Comparison of ENCODE assay signal across 8 cellular contexts in genomic region chr6:89830385-89830809, GRCh38. TPM values are rescaled to one million over a fixed set of nuclear protein-coding genes. Genes with fewer than 3 reads are reported as not detected.
DNase-seq lines count a peak whose midpoint lies in the region; ATAC-seq and TF ChIP-seq lines count a peak whose summit lies in the region.

No MANE protein-coding gene starts in this region.

- H3K27me3 ChIP-seq in HUES64 (ENCODE audit: insufficient read depth, low read length) (no peaks in the 10 kb centered on the region), body of pancreas (no peaks in the 10 kb centered on the region), mucosa of stomach (ENCODE audit: control insufficient read depth, insufficient read depth, low read length) (no peaks in the 10 kb centered on the region)

- H3K36me3 ChIP-seq in HUES64 (ENCODE audit: insufficient read depth, low read length) (peaks cover 32% of the 10 kb centered on the region), body of pancreas (replicated peaks in 1 of 2; ENCODE audit: insufficient read depth in 1 of 2, low read depth in 2 of 2) (no peaks in the 10 kb centered on the region), mucosa of stomach (ENCODE audit: control insufficient read depth, insufficient read depth, low read length) (no peaks in the 10 kb centered on the region)

- no peak for TF ChIP-seq CTCF in AG09309 (IDR thresholded peaks at IDR 0.05; ENCODE audit: control insufficient read depth, insufficient read depth, low read depth, low read length, missing control alignments)
- no peak for TF ChIP-seq CTCF in body of pancreas (IDR thresholded peaks at IDR 0.05)
- TF ChIP-seq CTCF in GM13977 (IDR thresholded peaks at IDR 0.05; ENCODE audit: extremely low read depth, insufficient read depth, missing control alignments), result no peak

- DNase-seq in AG09309 (ENCODE audit: low read depth) (no peak), body of pancreas (no peak), GM13977 (ENCODE audit: low spot score) (no peak), T1000 (lab: John Stamatoyannopoulos, UW) (no peak)
- DNase-seq in stimulated activated naive CD4-positive, alpha-beta T cell treated with Interleukin-2 at 50 U/mL for 16 hours (lab: John Stamatoyannopoulos, UW), result no peak

- H3K9ac ChIP-seq in HUES64 (ENCODE audit: low read depth, low read length) (peak overlapping the region; percentile 98), mucosa of stomach (ENCODE audit: low read length) (peak overlapping the region; percentile 93)

- ATAC-seq in body of pancreas, result no peak
- ATAC-seq in GM21825 (IDR thresholded peaks at IDR 0.05; ENCODE audit: unreplicated experiment), result no peak

- H3K4me3 ChIP-seq in AG09309 (ENCODE audit: control insufficient read depth, low read depth, low read length) (peak overlapping the region; percentile 99), HUES64 (ENCODE audit: low read length) (peak overlapping the region; percentile 97), body of pancreas (peak overlapping the region; percentile 57 to 91), mucosa of stomach (ENCODE audit: low read length) (peak overlapping the region; percentile 52)

- no peak for TF ChIP-seq POLR2A in body of pancreas (IDR thresholded peaks at IDR 0.05)

- in situ Hi-C loops in GM13977 (cut with MboI; ENCODE audit: low pct_unique_long_range_greater_than_20kb, low sequenced_read_pairs, unreplicated experiment), result no loop called here

- H3K4me1 ChIP-seq in HUES64 (ENCODE audit: insufficient read depth, low read length), result no peaks in the 10 kb centered on the region
- peaks cover 12% of the 10 kb centered on the region for H3K4me1 ChIP-seq in body of pancreas
- peaks cover 7% of the 10 kb centered on the region for H3K4me1 ChIP-seq in mucosa of stomach (ENCODE audit: control insufficient read depth, insufficient read depth, low read length)

- peak overlapping the region; percentile 93 for H3K27ac ChIP-seq in HUES64 (ENCODE audit: low read depth, low read length)
- peak overlapping the region in 2 of 4 donors; percentile 66 to 79 for H3K27ac ChIP-seq in body of pancreas

- intact Hi-C loops in body of pancreas (cut with DNase I), result no loop called here

- no peaks in the 10 kb centered on the region for H3K9me3 ChIP-seq in HUES64 (ENCODE audit: insufficient read depth, low read depth, low read length)
- H3K9me3 ChIP-seq in body of pancreas, result no peaks in the 10 kb centered on the region
- H3K9me3 ChIP-seq in mucosa of stomach (ENCODE audit: control insufficient read depth, low read length), result no peaks in the 10 kb centered on the region

- 9% methylated on average over 7 of the region's 8 CpGs for WGBS in HUES64
- 12 to 13% methylated on average over 8 of the region's 8 CpGs for WGBS in body of pancreas, 2 donors

RNA-seq across cellular contexts. Expression of gene CASP8AP2, which starts 0.7 kb away (rescaled TPM):
- polyA plus RNA-seq in HUES64 (2013, experiment 1 of 2), result 18.8 TPM
- polyA plus RNA-seq in HUES64 (2013, experiment 2 of 2), result 19.8 TPM
- total RNA-seq in body of pancreas, result 10 to 100 TPM in 1 of 2 donors, 1 to 10 TPM in 1; 9.9 to 10.1 TPM

RNA-seq across cellular contexts. Expression of gene MDN1, which starts 10.8 kb away (rescaled TPM):
- 45.7 TPM for polyA plus RNA-seq in HUES64 (2013, experiment 1 of 2)
- 44.1 TPM for polyA plus RNA-seq in HUES64 (2013, experiment 2 of 2)
- 10 to 100 TPM; 17.9 to 26.7 TPM for total RNA-seq in body of pancreas
